ENCODE assay signal across 1 cellular context in the genomic region with DNA sequence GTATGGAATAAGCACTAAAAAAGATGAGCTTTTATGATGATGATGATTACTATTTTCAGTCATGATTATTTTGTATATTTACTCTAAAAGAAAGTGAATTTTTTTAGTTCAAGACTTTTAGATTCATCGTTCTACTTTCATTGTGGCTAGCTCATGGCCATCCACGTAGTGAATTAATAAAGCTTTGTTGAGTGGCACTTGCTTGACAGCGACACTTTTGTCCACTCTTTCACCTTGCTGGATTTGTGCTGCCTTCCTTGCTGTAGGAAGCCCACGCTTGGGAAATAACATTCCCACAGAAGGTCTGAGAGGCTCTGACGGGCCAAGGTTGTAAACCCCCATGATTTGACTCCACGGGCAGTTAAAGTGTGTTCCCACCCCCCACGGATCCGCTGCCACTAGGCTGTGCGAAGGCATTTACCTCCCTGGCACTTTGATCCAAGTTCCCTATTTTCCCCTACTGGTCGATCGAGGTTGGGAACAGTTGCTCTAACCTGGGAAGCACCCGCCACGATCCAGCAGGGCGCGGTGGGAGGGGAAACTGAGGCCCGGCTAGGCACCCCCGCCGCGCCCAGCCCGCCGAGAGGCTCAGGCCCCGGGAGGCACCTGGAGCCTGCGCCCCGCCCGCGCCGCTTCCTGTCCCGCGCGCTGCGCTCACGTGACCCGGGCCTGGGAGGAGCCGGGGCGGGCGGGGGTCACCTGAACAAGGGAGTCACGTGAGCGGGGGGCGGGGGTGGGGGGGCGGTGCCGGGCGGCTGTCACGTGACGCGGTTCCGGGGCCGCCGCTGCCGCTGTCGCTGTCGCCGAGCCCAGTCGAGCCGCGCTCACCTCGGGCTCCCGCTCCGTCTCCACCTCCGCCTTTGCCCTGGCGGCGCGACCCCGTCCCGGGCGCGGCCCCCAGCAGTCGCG.
TF ChIP-seq lines count a peak whose summit lies in the region.

A gene with protein sequence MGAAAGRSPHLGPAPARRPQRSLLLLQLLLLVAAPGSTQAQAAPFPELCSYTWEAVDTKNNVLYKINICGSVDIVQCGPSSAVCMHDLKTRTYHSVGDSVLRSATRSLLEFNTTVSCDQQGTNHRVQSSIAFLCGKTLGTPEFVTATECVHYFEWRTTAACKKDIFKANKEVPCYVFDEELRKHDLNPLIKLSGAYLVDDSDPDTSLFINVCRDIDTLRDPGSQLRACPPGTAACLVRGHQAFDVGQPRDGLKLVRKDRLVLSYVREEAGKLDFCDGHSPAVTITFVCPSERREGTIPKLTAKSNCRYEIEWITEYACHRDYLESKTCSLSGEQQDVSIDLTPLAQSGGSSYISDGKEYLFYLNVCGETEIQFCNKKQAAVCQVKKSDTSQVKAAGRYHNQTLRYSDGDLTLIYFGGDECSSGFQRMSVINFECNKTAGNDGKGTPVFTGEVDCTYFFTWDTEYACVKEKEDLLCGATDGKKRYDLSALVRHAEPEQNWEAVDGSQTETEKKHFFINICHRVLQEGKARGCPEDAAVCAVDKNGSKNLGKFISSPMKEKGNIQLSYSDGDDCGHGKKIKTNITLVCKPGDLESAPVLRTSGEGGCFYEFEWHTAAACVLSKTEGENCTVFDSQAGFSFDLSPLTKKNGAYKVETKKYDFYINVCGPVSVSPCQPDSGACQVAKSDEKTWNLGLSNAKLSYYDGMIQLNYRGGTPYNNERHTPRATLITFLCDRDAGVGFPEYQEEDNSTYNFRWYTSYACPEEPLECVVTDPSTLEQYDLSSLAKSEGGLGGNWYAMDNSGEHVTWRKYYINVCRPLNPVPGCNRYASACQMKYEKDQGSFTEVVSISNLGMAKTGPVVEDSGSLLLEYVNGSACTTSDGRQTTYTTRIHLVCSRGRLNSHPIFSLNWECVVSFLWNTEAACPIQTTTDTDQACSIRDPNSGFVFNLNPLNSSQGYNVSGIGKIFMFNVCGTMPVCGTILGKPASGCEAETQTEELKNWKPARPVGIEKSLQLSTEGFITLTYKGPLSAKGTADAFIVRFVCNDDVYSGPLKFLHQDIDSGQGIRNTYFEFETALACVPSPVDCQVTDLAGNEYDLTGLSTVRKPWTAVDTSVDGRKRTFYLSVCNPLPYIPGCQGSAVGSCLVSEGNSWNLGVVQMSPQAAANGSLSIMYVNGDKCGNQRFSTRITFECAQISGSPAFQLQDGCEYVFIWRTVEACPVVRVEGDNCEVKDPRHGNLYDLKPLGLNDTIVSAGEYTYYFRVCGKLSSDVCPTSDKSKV (N-terminal part only) (plus strand): TSS at position 788 of the 909 bp plus-strand sequence. CDS start 165 bp downstream, outside the sequence.

TF ChIP-seq in HepG2, 621 proteins besides CTCF, POLR2A, EP300 and RAD21 (continued from another document):
- TF ChIP-seq, protein P1, sequence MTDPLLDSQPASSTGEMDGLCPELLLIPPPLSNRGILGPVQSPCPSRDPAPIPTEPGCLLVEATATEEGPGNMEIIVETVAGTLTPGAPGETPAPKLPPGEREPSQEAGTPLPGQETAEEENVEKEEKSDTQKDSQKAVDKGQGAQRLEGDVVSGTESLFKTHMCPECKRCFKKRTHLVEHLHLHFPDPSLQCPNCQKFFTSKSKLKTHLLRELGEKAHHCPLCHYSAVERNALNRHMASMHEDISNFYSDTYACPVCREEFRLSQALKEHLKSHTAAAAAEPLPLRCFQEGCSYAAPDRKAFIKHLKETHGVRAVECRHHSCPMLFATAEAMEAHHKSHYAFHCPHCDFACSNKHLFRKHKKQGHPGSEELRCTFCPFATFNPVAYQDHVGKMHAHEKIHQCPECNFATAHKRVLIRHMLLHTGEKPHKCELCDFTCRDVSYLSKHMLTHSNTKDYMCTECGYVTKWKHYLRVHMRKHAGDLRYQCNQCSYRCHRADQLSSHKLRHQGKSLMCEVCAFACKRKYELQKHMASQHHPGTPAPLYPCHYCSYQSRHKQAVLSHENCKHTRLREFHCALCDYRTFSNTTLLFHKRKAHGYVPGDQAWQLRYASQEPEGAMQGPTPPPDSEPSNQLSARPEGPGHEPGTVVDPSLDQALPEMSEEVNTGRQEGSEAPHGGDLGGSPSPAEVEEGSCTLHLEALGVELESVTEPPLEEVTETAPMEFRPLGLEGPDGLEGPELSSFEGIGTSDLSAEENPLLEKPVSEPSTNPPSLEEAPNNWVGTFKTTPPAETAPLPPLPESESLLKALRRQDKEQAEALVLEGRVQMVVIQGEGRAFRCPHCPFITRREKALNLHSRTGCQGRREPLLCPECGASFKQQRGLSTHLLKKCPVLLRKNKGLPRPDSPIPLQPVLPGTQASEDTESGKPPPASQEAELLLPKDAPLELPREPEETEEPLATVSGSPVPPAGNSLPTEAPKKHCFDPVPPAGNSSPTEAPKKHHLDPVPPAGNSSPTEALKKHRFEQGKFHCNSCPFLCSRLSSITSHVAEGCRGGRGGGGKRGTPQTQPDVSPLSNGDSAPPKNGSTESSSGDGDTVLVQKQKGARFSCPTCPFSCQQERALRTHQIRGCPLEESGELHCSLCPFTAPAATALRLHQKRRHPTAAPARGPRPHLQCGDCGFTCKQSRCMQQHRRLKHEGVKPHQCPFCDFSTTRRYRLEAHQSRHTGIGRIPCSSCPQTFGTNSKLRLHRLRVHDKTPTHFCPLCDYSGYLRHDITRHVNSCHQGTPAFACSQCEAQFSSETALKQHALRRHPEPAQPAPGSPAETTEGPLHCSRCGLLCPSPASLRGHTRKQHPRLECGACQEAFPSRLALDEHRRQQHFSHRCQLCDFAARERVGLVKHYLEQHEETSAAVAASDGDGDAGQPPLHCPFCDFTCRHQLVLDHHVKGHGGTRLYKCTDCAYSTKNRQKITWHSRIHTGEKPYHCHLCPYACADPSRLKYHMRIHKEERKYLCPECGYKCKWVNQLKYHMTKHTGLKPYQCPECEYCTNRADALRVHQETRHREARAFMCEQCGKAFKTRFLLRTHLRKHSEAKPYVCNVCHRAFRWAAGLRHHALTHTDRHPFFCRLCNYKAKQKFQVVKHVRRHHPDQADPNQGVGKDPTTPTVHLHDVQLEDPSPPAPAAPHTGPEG (CRISPR knock-in tag; IDR thresholded peaks at IDR 0.05), result peak; percentile 33; the same call in 1 of the 2 replicates
- TF ChIP-seq RFX1 (IDR thresholded peaks at IDR 0.05) (no peak), NR2F6 (IDR thresholded peaks at IDR 0.05) (no peak), NR2F6 (CRISPR knock-in tag; IDR thresholded peaks at IDR 0.05) (no peak; the same call in 1 of the 2 replicates), SUZ12 (IDR thresholded peaks at IDR 0.05; ENCODE audit: low read depth, low read length) (no peak), ARHGAP35 (CRISPR knock-in tag; IDR thresholded peaks at IDR 0.05; ENCODE audit: borderline replicate concordance) (no peak), SNAI1 (CRISPR knock-in tag; IDR thresholded peaks at IDR 0.05; ENCODE audit: borderline replicate concordance) (no peak), TSC22D2 (CRISPR knock-in tag; IDR thresholded peaks at IDR 0.05; ENCODE audit: borderline replicate concordance) (no peak), NBN (conservative IDR thresholded peaks at IDR 0.05) (no peak), HMG20A (CRISPR knock-in tag; IDR thresholded peaks at IDR 0.05; ENCODE audit: borderline replicate concordance) (no peak), HDAC6 (IDR thresholded peaks at IDR 0.05; ENCODE audit: low read depth, low read length) (no peak), SOX13 (IDR thresholded peaks at IDR 0.05) (no peak), SOX13 (CRISPR knock-in tag; conservative IDR thresholded peaks at IDR 0.05 in 1 of 2, IDR thresholded peaks at IDR 0.05 in 1 of 2) (no peak), ZNF530 (CRISPR knock-in tag; IDR thresholded peaks at IDR 0.05; ENCODE audit: low read depth) (no peak), ZNF83 (CRISPR knock-in tag; IDR thresholded peaks at IDR 0.05; ENCODE audit: borderline replicate concordance) (no peak; the same call in 1 of the 2 replicates), ZBTB3 (CRISPR knock-in tag; IDR thresholded peaks at IDR 0.05; ENCODE audit: borderline replicate concordance, low read depth) (peak; percentile 45; the same call in 1 of the 2 replicates), SMAD3 (CRISPR knock-in tag; IDR thresholded peaks at IDR 0.05) (0 out of 2 replicates have a peak, but pooled peaks have one; percentile 19), GTF3A (CRISPR knock-in tag; conservative IDR thresholded peaks at IDR 0.05) (no peak; the same call in 1 of the 2 replicates), ZNF34 (CRISPR knock-in tag; IDR thresholded peaks at IDR 0.05; ENCODE audit: borderline replicate concordance) (peak; percentile 76; the same call in 1 of the 2 replicates), NR3C1 (CRISPR knock-in tag; IDR thresholded peaks at IDR 0.05) (no peak), WIZ (CRISPR knock-in tag; IDR thresholded peaks at IDR 0.05) (no peak), SP4 (CRISPR knock-in tag; IDR thresholded peaks at IDR 0.05) (peak; percentile 39; the same call in 1 of the 2 replicates), ZFP36L2 (CRISPR knock-in tag; IDR thresholded peaks at IDR 0.05) (no peak), ZNF121 (CRISPR knock-in tag; IDR thresholded peaks at IDR 0.05) (peak; percentile 94), ZNF251 (CRISPR knock-in tag; IDR thresholded peaks at IDR 0.05) (no peak), ZMYM2 (CRISPR knock-in tag; IDR thresholded peaks at IDR 0.05) (no peak), SP140L (CRISPR knock-in tag; IDR thresholded peaks at IDR 0.05; ENCODE audit: borderline replicate concordance) (no peak), SIX1 (CRISPR knock-in tag; IDR thresholded peaks at IDR 0.05; ENCODE audit: borderline replicate concordance) (0 out of 2 replicates have a peak, but pooled peaks have one; percentile 9)
- TF ChIP-seq, protein P2, sequence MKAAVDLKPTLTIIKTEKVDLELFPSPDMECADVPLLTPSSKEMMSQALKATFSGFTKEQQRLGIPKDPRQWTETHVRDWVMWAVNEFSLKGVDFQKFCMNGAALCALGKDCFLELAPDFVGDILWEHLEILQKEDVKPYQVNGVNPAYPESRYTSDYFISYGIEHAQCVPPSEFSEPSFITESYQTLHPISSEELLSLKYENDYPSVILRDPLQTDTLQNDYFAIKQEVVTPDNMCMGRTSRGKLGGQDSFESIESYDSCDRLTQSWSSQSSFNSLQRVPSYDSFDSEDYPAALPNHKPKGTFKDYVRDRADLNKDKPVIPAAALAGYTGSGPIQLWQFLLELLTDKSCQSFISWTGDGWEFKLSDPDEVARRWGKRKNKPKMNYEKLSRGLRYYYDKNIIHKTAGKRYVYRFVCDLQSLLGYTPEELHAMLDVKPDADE (CRISPR knock-in tag; IDR thresholded peaks at IDR 0.05), result 0 out of 2 replicates have a peak, but pooled peaks have one; percentile 17
- TF ChIP-seq, protein P3, sequence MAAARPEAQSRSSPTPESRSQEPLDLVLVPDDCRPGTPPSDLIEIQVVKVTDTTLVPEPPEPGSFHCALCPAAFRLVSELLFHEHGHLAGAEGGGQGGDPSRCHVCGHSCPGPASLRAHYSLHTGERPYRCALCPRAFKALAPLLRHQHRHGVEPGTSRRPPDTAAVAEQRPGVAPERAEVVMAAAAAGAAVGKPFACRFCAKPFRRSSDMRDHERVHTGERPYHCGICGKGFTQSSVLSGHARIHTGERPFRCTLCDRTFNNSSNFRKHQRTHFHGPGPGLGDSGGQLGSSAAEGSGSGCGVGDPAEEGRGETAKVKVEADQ (CRISPR knock-in tag; IDR thresholded peaks at IDR 0.05; ENCODE audit: borderline replicate concordance), result no peak
- TF ChIP-seq, protein P4, sequence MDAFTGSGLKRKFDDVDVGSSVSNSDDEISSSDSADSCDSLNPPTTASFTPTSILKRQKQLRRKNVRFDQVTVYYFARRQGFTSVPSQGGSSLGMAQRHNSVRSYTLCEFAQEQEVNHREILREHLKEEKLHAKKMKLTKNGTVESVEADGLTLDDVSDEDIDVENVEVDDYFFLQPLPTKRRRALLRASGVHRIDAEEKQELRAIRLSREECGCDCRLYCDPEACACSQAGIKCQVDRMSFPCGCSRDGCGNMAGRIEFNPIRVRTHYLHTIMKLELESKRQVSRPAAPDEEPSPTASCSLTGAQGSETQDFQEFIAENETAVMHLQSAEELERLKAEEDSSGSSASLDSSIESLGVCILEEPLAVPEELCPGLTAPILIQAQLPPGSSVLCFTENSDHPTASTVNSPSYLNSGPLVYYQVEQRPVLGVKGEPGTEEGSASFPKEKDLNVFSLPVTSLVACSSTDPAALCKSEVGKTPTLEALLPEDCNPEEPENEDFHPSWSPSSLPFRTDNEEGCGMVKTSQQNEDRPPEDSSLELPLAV (CRISPR knock-in tag; conservative IDR thresholded peaks at IDR 0.05; ENCODE audit: low read depth), result no peak
- TF ChIP-seq, protein P5, sequence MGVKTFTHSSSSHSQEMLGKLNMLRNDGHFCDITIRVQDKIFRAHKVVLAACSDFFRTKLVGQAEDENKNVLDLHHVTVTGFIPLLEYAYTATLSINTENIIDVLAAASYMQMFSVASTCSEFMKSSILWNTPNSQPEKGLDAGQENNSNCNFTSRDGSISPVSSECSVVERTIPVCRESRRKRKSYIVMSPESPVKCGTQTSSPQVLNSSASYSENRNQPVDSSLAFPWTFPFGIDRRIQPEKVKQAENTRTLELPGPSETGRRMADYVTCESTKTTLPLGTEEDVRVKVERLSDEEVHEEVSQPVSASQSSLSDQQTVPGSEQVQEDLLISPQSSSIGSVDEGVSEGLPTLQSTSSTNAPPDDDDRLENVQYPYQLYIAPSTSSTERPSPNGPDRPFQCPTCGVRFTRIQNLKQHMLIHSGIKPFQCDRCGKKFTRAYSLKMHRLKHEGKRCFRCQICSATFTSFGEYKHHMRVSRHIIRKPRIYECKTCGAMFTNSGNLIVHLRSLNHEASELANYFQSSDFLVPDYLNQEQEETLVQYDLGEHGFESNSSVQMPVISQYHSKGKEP (CRISPR knock-in tag; IDR thresholded peaks at IDR 0.05), result no peak
- TF ChIP-seq, protein P6, sequence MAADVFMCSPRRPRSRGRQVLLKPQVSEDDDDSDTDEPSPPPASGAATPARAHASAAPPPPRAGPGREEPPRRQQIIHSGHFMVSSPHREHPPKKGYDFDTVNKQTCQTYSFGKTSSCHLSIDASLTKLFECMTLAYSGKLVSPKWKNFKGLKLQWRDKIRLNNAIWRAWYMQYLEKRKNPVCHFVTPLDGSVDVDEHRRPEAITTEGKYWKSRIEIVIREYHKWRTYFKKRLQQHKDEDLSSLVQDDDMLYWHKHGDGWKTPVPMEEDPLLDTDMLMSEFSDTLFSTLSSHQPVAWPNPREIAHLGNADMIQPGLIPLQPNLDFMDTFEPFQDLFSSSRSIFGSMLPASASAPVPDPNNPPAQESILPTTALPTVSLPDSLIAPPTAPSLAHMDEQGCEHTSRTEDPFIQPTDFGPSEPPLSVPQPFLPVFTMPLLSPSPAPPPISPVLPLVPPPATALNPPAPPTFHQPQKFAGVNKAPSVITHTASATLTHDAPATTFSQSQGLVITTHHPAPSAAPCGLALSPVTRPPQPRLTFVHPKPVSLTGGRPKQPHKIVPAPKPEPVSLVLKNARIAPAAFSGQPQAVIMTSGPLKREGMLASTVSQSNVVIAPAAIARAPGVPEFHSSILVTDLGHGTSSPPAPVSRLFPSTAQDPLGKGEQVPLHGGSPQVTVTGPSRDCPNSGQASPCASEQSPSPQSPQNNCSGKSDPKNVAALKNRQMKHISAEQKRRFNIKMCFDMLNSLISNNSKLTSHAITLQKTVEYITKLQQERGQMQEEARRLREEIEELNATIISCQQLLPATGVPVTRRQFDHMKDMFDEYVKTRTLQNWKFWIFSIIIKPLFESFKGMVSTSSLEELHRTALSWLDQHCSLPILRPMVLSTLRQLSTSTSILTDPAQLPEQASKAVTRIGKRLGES (CRISPR knock-in tag; IDR thresholded peaks at IDR 0.05; ENCODE audit: borderline replicate concordance), result no peak
